Comparison of ENCODE assay signal across 8 cellular contexts in the genomic region with DNA sequence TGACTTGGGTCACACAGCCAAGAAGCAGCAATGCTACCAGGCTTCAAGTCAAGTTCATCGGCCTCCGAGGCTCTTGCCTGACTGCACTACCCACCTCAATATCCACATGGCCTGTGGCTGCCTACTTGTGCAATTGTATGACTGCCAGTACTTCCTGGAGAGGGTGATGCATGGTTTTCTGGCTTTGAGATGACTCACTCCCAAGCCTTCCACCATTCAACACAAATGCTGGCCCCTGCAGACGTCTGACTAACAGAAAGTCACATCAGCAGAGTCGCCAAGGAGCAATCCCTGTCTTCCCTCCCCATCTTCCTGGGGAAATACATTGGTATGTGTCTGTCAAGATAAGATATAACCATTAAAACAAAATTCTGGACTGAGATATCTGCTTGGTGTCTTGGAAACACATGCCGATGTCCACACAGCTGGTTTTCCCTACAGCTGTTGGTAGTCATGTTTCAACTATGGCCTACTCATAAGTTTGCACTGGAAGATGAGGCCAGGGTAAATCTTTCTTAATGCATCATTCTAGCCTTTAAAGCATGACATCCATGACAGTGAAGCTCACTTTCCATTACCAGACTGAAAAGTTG.
DNase-seq lines count a peak whose midpoint lies in the region; ATAC-seq and TF ChIP-seq lines count a peak whose summit lies in the region.

No MANE protein-coding gene starts in this region.

- DNase-seq in activated T-cell treated with anti-CD3 and anti-CD28 coated beads for 48 hours (ENCODE audit: low read depth): peak; percentile 52
- DNase-seq in activated T-cell treated with anti-CD3 and anti-CD28 coated beads, Interleukin-2, amount 50 U/mL, for 1 hour: no peak
- DNase-seq in activated CD8-positive, alpha-beta memory T cell treated with anti-CD3 and anti-CD28 coated beads, Interleukin-2, amount 50 U/mL, for 4 hours: peak; percentile 38
- peak in 3 of 5 donors; percentile 35 to 74 (median 60) for DNase-seq in heart left ventricle
- DNase-seq in stimulated activated CD8-positive, alpha-beta memory T cell treated with anti-CD3 and anti-CD28 coated beads, Interleukin-12 subunit alpha, Interleukin-12 subunit beta, amount 100 ng/mL, for 24 hours (ENCODE audit: extremely low read depth): peak; percentile 31
- DNase-seq in neuronal stem cell (ENCODE audit: low spot score): no peak
- DNase-seq in NCI-H1694 treated with DMSO at 0.1 percent for 48 hours (lab: John Stamatoyannopoulos, UW): no peak

- no peak overlapping the region for H2BK15ac ChIP-seq in neuronal stem cell (ENCODE audit: low read length)

- no peak overlapping the region for H3K4me3 ChIP-seq in heart left ventricle
- H3K4me3 ChIP-seq in neuronal stem cell (ENCODE audit: low read length in 2 of 2): no peak overlapping the region

- no peak overlapping the region for H3K18ac ChIP-seq in neuronal stem cell (ENCODE audit: low read length)

- H3K27me3 ChIP-seq in heart left ventricle (no peaks in the 10 kb centered on the region), neuronal stem cell (ENCODE audit: control insufficient read depth in 3 of 3, insufficient read depth in 3 of 3, low read depth in 1 of 3, low read length in 3 of 3) (no peaks in the 10 kb centered on the region)

- WGBS in heart left ventricle, 4 donors: 56 to 62% (median 57%) methylated on average over 5 of the region's 5 CpGs
- no CpG with 5 or more reads among the region's 5 CpGs for WGBS in neuronal stem cell (ENCODE audit: extremely low coverage in 2 of 2, insufficient read length in 2 of 2, insufficient replicate concordance in 1 of 2), 2 donors

- intact Hi-C loops in heart left ventricle (cut with DNase I): loop anchor here in 1 of 10 donors (10.0 kb wide), 1 partner anchor 426 kb away; the partner anchor contains the start of gene CCDC66

- H3K4me1 ChIP-seq in heart left ventricle: peaks cover 0 to 28% (median 4%) of the 10 kb centered on the region in 12 donors
- H3K4me1 ChIP-seq in neuronal stem cell (ENCODE audit: control insufficient read depth in 2 of 2, insufficient read depth in 1 of 2, low read depth in 1 of 2, low read length in 2 of 2): peaks cover 0 to 11% of the 10 kb centered on the region in 2 donors

- no peak overlapping the region for H2BK12ac ChIP-seq in neuronal stem cell (ENCODE audit: low read length)

- no peak overlapping the region for H2AK5ac ChIP-seq in neuronal stem cell (ENCODE audit: low read depth, low read length)

- H3K36me3 ChIP-seq in heart left ventricle: no peaks in the 10 kb centered on the region
- no peaks in the 10 kb centered on the region for H3K36me3 ChIP-seq in neuronal stem cell (replicated peaks in 1 of 2; ENCODE audit: control insufficient read depth in 2 of 2, insufficient read depth in 2 of 2, low read length in 2 of 2)

- no peak overlapping the region for H3K23ac ChIP-seq in neuronal stem cell (ENCODE audit: low read depth, low read length, poor library complexity)

- H4K91ac ChIP-seq in neuronal stem cell (ENCODE audit: low read depth, low read length, poor library complexity): no peak overlapping the region

- H3K4ac ChIP-seq in neuronal stem cell (ENCODE audit: low read length): no peak overlapping the region

- H2AFZ ChIP-seq in neuronal stem cell (ENCODE audit: low read length): no peak overlapping the region

- no peak overlapping the region for H3K14ac ChIP-seq in neuronal stem cell (ENCODE audit: low read length)

- H3K27ac ChIP-seq in heart left ventricle (peak overlapping the region in 1 of 12 donors; percentile 75), neuronal stem cell (replicated peaks; ENCODE audit: low read length) (no peak overlapping the region)

- H3K9me3 ChIP-seq in heart left ventricle (no peaks in the 10 kb centered on the region), neuronal stem cell (replicated peaks in 1 of 2; ENCODE audit: control insufficient read depth in 2 of 2, insufficient read depth in 1 of 2, low read depth in 1 of 2, low read length in 2 of 2) (no peaks in the 10 kb centered on the region)

- H3K79me1 ChIP-seq in neuronal stem cell (ENCODE audit: low read depth, low read length): no peaks in the 10 kb centered on the region

- TF ChIP-seq CTCF in heart left ventricle (IDR thresholded peaks at IDR 0.05): no peak

- TF ChIP-seq POLR2A in heart left ventricle (IDR thresholded peaks at IDR 0.05): no peak

- H3K9ac ChIP-seq in neuronal stem cell (ENCODE audit: low read depth, low read length, poor library complexity): no peak overlapping the region

- no peak overlapping the region for H3K4me2 ChIP-seq in neuronal stem cell (ENCODE audit: insufficient read depth, low read length, poor library complexity, severe bottlenecking)

- no peak overlapping the region for H4K8ac ChIP-seq in neuronal stem cell (ENCODE audit: low read depth, low read length)

- no peak overlapping the region for H2BK5ac ChIP-seq in neuronal stem cell (ENCODE audit: low read length)

- H2BK120ac ChIP-seq in neuronal stem cell (ENCODE audit: low read depth, low read length): no peak overlapping the region

- ATAC-seq in heart left ventricle: peak in 3 of 4 donors; percentile 78 to 93 (median 87)
- no peak for ATAC-seq in HG02970 (IDR thresholded peaks at IDR 0.05; ENCODE audit: low FRiP score, unreplicated experiment)

Comparison
In these comparisons a context has a peak if more than half of its experiments do, and no peak if none do; other contexts are left out.
1. DNase-seq: peak in activated T-cell treated with anti-CD3 and anti-CD28 coated beads for 48 hours (single experiment), activated CD8-positive, alpha-beta memory T cell treated with anti-CD3 and anti-CD28 coated beads, Interleukin-2, amount 50 U/mL, for 4 hours (single experiment), heart left ventricle (3 of 5) and stimulated activated CD8-positive, alpha-beta memory T cell treated with anti-CD3 and anti-CD28 coated beads, Interleukin-12 subunit alpha, Interleukin-12 subunit beta, amount 100 ng/mL, for 24 hours (single experiment); none in activated T-cell treated with anti-CD3 and anti-CD28 coated beads, Interleukin-2, amount 50 U/mL, for 1 hour (single experiment), neuronal stem cell (single experiment) and NCI-H1694 treated with DMSO at 0.1 percent for 48 hours (single experiment).